Comparison of ENCODE assay signal across 1 cellular context in genomic region chr2:74292752-74293151, GRCh38.
TF ChIP-seq lines count a peak whose summit lies in the region.

No MANE protein-coding gene starts in this region.

TF ChIP-seq in HepG2, 621 proteins besides CTCF, POLR2A, EP300 and RAD21 (continued from another document and continues in another):
- TF ChIP-seq ZNF280B (CRISPR knock-in tag; IDR thresholded peaks at IDR 0.05; ENCODE audit: borderline replicate concordance), result no peak
- no peak for TF ChIP-seq MBD4 (IDR thresholded peaks at IDR 0.05; ENCODE audit: borderline replicate concordance, low read length)
- no peak for TF ChIP-seq PLSCR1 (CRISPR knock-in tag; IDR thresholded peaks at IDR 0.05; ENCODE audit: borderline replicate concordance)
- peak; percentile 63 to 72; a peak in 3 of 4 replicates for TF ChIP-seq NR2F1 (CRISPR knock-in tag; IDR thresholded peaks at IDR 0.05)
- no peak for TF ChIP-seq ZNF598 (CRISPR knock-in tag; IDR thresholded peaks at IDR 0.05; ENCODE audit: borderline replicate concordance)
- TF ChIP-seq SAFB2 (CRISPR knock-in tag; IDR thresholded peaks at IDR 0.05; ENCODE audit: borderline replicate concordance, low read depth), result no peak
- TF ChIP-seq HMG20A (CRISPR knock-in tag; IDR thresholded peaks at IDR 0.05; ENCODE audit: borderline replicate concordance), result peak; percentile 65; the same call in 1 of the 2 replicates
- no peak for TF ChIP-seq PTBP1 (IDR thresholded peaks at IDR 0.05; ENCODE audit: low read depth, low read length, poor library complexity, severe bottlenecking)
- TF ChIP-seq ZNF329 (CRISPR knock-in tag; IDR thresholded peaks at IDR 0.05; ENCODE audit: low read depth), result no peak
- TF ChIP-seq ZSCAN29 (CRISPR knock-in tag; conservative IDR thresholded peaks at IDR 0.05), result peak; percentile 90
- no peak for TF ChIP-seq CCDC6 (CRISPR knock-in tag; IDR thresholded peaks at IDR 0.05)
- no peak for TF ChIP-seq PATZ1 (CRISPR knock-in tag; IDR thresholded peaks at IDR 0.05)
- TF ChIP-seq TOPORS (CRISPR knock-in tag; IDR thresholded peaks at IDR 0.05), result no peak
- peak; percentile 58; the same call in 1 of the 2 replicates for TF ChIP-seq PAXIP1 (CRISPR knock-in tag; conservative IDR thresholded peaks at IDR 0.05)
- no peak for TF ChIP-seq NFIB (CRISPR knock-in tag; IDR thresholded peaks at IDR 0.05; ENCODE audit: borderline replicate concordance)
- TF ChIP-seq ZNF646 (CRISPR knock-in tag; IDR thresholded peaks at IDR 0.05), result no peak
- TF ChIP-seq HES4 (CRISPR knock-in tag; IDR thresholded peaks at IDR 0.05; ENCODE audit: borderline replicate concordance), result no peak
- TF ChIP-seq HOMEZ (CRISPR knock-in tag; IDR thresholded peaks at IDR 0.05; ENCODE audit: low read depth), result peak; percentile 52; the same call in 1 of the 2 replicates
- no peak for TF ChIP-seq ZBTB46 (CRISPR knock-in tag; IDR thresholded peaks at IDR 0.05; ENCODE audit: borderline replicate concordance)
- TF ChIP-seq BCL6 (CRISPR knock-in tag; IDR thresholded peaks at IDR 0.05), result peak; percentile 29; the same call in 1 of the 2 replicates
- no peak for TF ChIP-seq ZNF333 (CRISPR knock-in tag; IDR thresholded peaks at IDR 0.05; ENCODE audit: borderline replicate concordance)
- no peak for TF ChIP-seq FOXK1 (CRISPR knock-in tag; IDR thresholded peaks at IDR 0.05; ENCODE audit: borderline replicate concordance, low read depth)
- TF ChIP-seq TP53 (CRISPR knock-in tag; conservative IDR thresholded peaks at IDR 0.05), result no peak
- no peak for TF ChIP-seq NFYC (CRISPR knock-in tag; IDR thresholded peaks at IDR 0.05)
- no peak for TF ChIP-seq ELK4 (CRISPR knock-in tag; IDR thresholded peaks at IDR 0.05; ENCODE audit: borderline replicate concordance)
- TF ChIP-seq BHLHE40 (IDR thresholded peaks at IDR 0.05; ENCODE audit: low read length), result no peak
- TF ChIP-seq TARDBP (CRISPR knock-in tag; IDR thresholded peaks at IDR 0.05), result no peak
- TF ChIP-seq HCFC1 (IDR thresholded peaks at IDR 0.05; ENCODE audit: low read depth, low read length), result no peak
- TF ChIP-seq GLI4 (CRISPR knock-in tag; IDR thresholded peaks at IDR 0.05; ENCODE audit: borderline replicate concordance), result no peak
- peak; percentile 59 for TF ChIP-seq XRCC5 (optimal IDR thresholded peaks at IDR 0.05; ENCODE audit: low read length)
- TF ChIP-seq SOX5 (CRISPR knock-in tag; IDR thresholded peaks at IDR 0.05; ENCODE audit: borderline replicate concordance), result 0 out of 2 replicates have a peak, but pooled peaks have one; percentile 32
- no peak for TF ChIP-seq CREB3 (CRISPR knock-in tag; IDR thresholded peaks at IDR 0.05)
- TF ChIP-seq ZKSCAN8 (CRISPR knock-in tag; IDR thresholded peaks at IDR 0.05; ENCODE audit: borderline replicate concordance), result no peak
- no peak for TF ChIP-seq CREM (IDR thresholded peaks at IDR 0.05)
- no peak for TF ChIP-seq CREM (CRISPR knock-in tag; IDR thresholded peaks at IDR 0.05)
- no peak for TF ChIP-seq NFKBIZ (CRISPR knock-in tag; IDR thresholded peaks at IDR 0.05)
- no peak for TF ChIP-seq CSRNP1 (CRISPR knock-in tag; IDR thresholded peaks at IDR 0.05)
